6 cellular contexts compared by ENCODE assay signal in the genomic region with DNA sequence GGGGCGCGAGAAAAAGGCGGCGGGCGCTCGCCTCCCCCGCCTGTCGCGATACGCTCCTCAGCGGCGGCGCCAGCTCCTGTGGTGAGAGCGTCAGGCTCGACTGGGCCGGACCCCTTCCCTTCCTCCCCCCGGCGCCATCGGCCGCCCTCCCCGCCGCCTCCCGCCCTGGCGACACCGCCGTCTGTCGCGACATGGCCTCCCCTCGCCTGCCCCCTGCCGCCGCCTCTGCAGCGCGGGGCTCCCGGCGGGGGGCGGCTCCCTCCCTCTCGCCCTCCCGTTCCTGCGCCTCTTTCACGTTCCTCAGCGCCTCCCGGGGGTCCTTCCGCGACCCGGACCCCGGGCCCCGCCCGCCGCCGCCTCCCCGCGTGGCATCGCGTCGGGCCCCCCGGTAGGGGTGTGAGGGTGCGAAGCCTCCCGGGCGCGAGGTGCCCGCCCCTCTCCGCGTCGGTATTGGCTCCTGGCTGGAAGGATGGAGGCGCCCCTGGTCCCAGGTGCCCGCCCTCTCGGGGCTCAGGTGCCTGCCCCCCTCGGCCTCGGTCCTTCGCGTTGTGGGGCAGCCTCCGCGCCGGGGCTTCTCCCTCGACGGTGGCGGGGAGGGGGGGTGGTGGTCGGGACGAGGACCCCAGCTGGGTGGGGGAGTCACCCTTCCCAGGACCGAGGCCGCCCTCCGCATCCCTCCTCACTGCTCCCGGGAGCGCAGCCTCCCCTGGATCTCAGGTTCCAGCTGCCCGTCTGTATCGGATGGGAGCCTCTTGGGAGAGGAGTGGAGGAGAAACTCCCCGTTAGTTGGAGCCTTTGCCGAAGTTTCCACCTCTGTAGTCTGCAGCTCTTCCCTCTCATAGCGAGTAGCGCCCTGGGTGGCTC. TPM values are rescaled to one million over a fixed set of nuclear protein-coding genes. Genes with fewer than 3 reads are reported as not detected.
DNase-seq lines count a peak whose midpoint lies in the region; ATAC-seq and TF ChIP-seq lines count a peak whose summit lies in the region.

No MANE protein-coding gene starts in this region.

- no peaks in the 10 kb centered on the region for H3K9me3 Mint-ChIP-seq in activated CD4-positive, alpha-beta T cell treated with anti-CD3 and anti-CD28 coated beads for 36 hours (ENCODE audit: low read depth)

- H3K27ac ChIP-seq in mammary epithelial cell (ENCODE audit: insufficient read depth, low read depth, low read length): peak overlapping the region; percentile 59

- DNase-seq in activated CD4-positive, alpha-beta T cell treated with anti-CD3 and anti-CD28 coated beads for 36 hours: peak; percentile 50
- DNase-seq in activated CD4-positive, alpha-beta T cell treated with anti-CD3 and anti-CD28 coated beads for 4 hours: no peak
- DNase-seq in mammary epithelial cell: no peak
- DNase-seq in cortex of kidney (lab: John Stamatoyannopoulos, UW): no peak

- H2AFZ ChIP-seq in mammary epithelial cell (ENCODE audit: low read depth, low read length) (peak overlapping the region; percentile 70), neuron (ENCODE audit: low read depth, low read length) (no peak overlapping the region)

- peaks cover 46% of the 10 kb centered on the region for H3K4me1 Mint-ChIP-seq in activated CD4-positive, alpha-beta T cell treated with anti-CD3 and anti-CD28 coated beads for 36 hours

- WGBS in mammary epithelial cell (ENCODE audit: low coverage, missing lambda C conversion rate): 0% methylated on average over 4 of the region's 90 CpGs

- H3K4me3 ChIP-seq in mammary epithelial cell (replicated peaks in 1 of 3; ENCODE audit: insufficient read depth in 1 of 3, low read depth in 2 of 3, low read length in 3 of 3) (peak overlapping the region; percentile 67 to 86 (median 69)), neuron (ENCODE audit: low read length) (peak overlapping the region; percentile 63)

- peak overlapping the region; percentile 98 for H3K4me2 ChIP-seq in mammary epithelial cell (ENCODE audit: insufficient read depth, low read depth, low read length)

- peaks cover 53% of the 10 kb centered on the region for H3K79me2 ChIP-seq in mammary epithelial cell (ENCODE audit: insufficient read depth, low read length)

- H3K36me3 ChIP-seq in mammary epithelial cell (ENCODE audit: insufficient read depth, low read length): peaks cover 2% of the 10 kb centered on the region
- H3K36me3 ChIP-seq in neuron (ENCODE audit: insufficient read depth, low read length): peaks cover 40% of the 10 kb centered on the region

- no peak for ATAC-seq in activated CD4-positive, alpha-beta T cell treated with anti-CD3 and anti-CD28 coated beads for 36 hours
- no peak for ATAC-seq in GM19395 (IDR thresholded peaks at IDR 0.05; ENCODE audit: unreplicated experiment)

- dilution Hi-C loops in mammary epithelial cell (cut with HindIII; ENCODE audit: low sequenced_read_pairs): no loop called here

- CTCF ChIA-PET in activated CD4-positive, alpha-beta T cell treated with anti-CD3 and anti-CD28 coated beads for 36 hours (lab: Charles Lee): interaction anchor here (1.0 to 1.8 kb wide), 4 partner anchors 14 to 127 kb away, joined by 3 to 8 read pairs (median 3); a partner anchor contains a TSS
- CTCF ChIA-PET in mammary epithelial cell (lab: Charles Lee; ENCODE audit: low non-redundant PET): no interaction called here

- in situ Hi-C loops in mammary epithelial cell (cut with MboI; ENCODE audit: low sequenced_read_pairs in 2 of 2): no loop called here

- H4K20me1 ChIP-seq in mammary epithelial cell (ENCODE audit: insufficient read depth, low read length): no peaks in the 10 kb centered on the region

- POLR2A ChIA-PET in activated CD4-positive, alpha-beta T cell treated with anti-CD3 and anti-CD28 coated beads for 36 hours (lab: Charles Lee): interaction anchor here (0.6 to 3.0 kb wide), 7 partner anchors 21 to 239 kb away, joined by 3 to 35 read pairs (median 3); a partner anchor contains a TSS

- intact Hi-C loops in activated CD4-positive, alpha-beta T cell treated with anti-CD3 and anti-CD28 coated beads for 36 hours (cut with DNase I, micrococcal nuclease): loop anchor here (1.0 to 2.0 kb wide), 14 partner anchors 21 to 1467 kb away; a partner anchor contains a TSS
- intact Hi-C loops in mammary epithelial cell (cut with micrococcal nuclease): loop anchor here (1.0 kb wide), 3 partner anchors 21 to 51 kb away; a partner anchor contains a TSS

- H3K4me3 Mint-ChIP-seq in activated CD4-positive, alpha-beta T cell treated with anti-CD3 and anti-CD28 coated beads for 36 hours: peak overlapping the region; percentile 83

- H3K4me1 ChIP-seq in mammary epithelial cell (ENCODE audit: insufficient read depth, low read length) (peaks cover 18% of the 10 kb centered on the region), neuron (ENCODE audit: insufficient read depth, low read length) (peaks cover 22% of the 10 kb centered on the region)

- H3K27me3 ChIP-seq in mammary epithelial cell (ENCODE audit: insufficient read depth, low read length) (no peaks in the 10 kb centered on the region), neuron (ENCODE audit: insufficient read depth, low read length) (no peaks in the 10 kb centered on the region)

- peak overlapping the region; percentile 65 for H3K9ac ChIP-seq in mammary epithelial cell (ENCODE audit: insufficient read depth, low read length)

- peak in 1 of 2 donors; percentile 35 for TF ChIP-seq CTCF in mammary epithelial cell (conservative IDR thresholded peaks at IDR 0.05 in 1 of 2, IDR thresholded peaks at IDR 0.05 in 1 of 2; ENCODE audit: extremely low read depth in 1 of 2, insufficient read depth in 1 of 2, low read depth in 1 of 2, low read length in 2 of 2)

- H3K27ac Mint-ChIP-seq in activated CD4-positive, alpha-beta T cell treated with anti-CD3 and anti-CD28 coated beads for 36 hours: peak overlapping the region; percentile 91

- TSS peak; percentile 18 for BruUV-seq in mammary epithelial cell (replicated peaks; lab: Mats Ljungman, UMichigan)

- peaks cover 18% of the 10 kb centered on the region for H3K36me3 Mint-ChIP-seq in activated CD4-positive, alpha-beta T cell treated with anti-CD3 and anti-CD28 coated beads for 36 hours (ENCODE audit: low read depth)

- H3K9me3 ChIP-seq in mammary epithelial cell (replicated peaks; ENCODE audit: insufficient read depth, low read length) (no peaks in the 10 kb centered on the region), neuron (ENCODE audit: low read length) (no peaks in the 10 kb centered on the region)

- H3K27me3 Mint-ChIP-seq in activated CD4-positive, alpha-beta T cell treated with anti-CD3 and anti-CD28 coated beads for 36 hours: no peaks in the 10 kb centered on the region

RNA-seq across cellular contexts. Expression of a gene that starts 0.6 kb away (rescaled TPM):
- 10 to 100 TPM; 61.0 to 93.8 TPM for total RNA-seq in activated CD4-positive, alpha-beta T cell treated with anti-CD3 and anti-CD28 coated beads for 36 hours
- 10 to 100 TPM in 1 of 2 donors, 1 to 10 TPM in 1; 4.3 to 54.1 TPM for total RNA-seq in mammary epithelial cell
- 10.5 TPM for polyA plus RNA-seq in mammary epithelial cell
- polyA minus RNA-seq in mammary epithelial cell: 33.2 TPM

RNA-seq across cellular contexts. Expression of a gene that starts 21.4 kb away (rescaled TPM):
- 1 to 10 TPM; 3.5 to 3.6 TPM for total RNA-seq in activated CD4-positive, alpha-beta T cell treated with anti-CD3 and anti-CD28 coated beads for 36 hours
- 1 to 10 TPM; 2.3 to 5.9 TPM for total RNA-seq in mammary epithelial cell
- polyA plus RNA-seq in mammary epithelial cell: 3.4 TPM
- polyA minus RNA-seq in mammary epithelial cell: 0.93 TPM

RNA-seq across cellular contexts. Expression of a gene that starts 22.6 kb away (rescaled TPM):
- 100 to 1,000 TPM in 1 of 2 experiments, 10 to 100 TPM in 1; 85.5 to 115 TPM for total RNA-seq in activated CD4-positive, alpha-beta T cell treated with anti-CD3 and anti-CD28 coated beads for 36 hours
- total RNA-seq in mammary epithelial cell: 10 to 100 TPM; 34.2 to 56.4 TPM
- polyA plus RNA-seq in mammary epithelial cell: 52.3 TPM
- 127 TPM for polyA minus RNA-seq in mammary epithelial cell

RNA-seq across cellular contexts. Expression of a gene that starts 22.7 kb away (rescaled TPM):
- total RNA-seq in activated CD4-positive, alpha-beta T cell treated with anti-CD3 and anti-CD28 coated beads for 36 hours: 10 to 100 TPM; 28.5 to 39.3 TPM
- 10 to 100 TPM in 1 of 2 donors, 1 to 10 TPM in 1; 9.3 to 23.2 TPM for total RNA-seq in mammary epithelial cell
- polyA plus RNA-seq in mammary epithelial cell: 12.6 TPM
- polyA minus RNA-seq in mammary epithelial cell: not detected

RNA-seq across cellular contexts. Expression of a gene that starts 34.8 kb away (rescaled TPM):
- total RNA-seq in activated CD4-positive, alpha-beta T cell treated with anti-CD3 and anti-CD28 coated beads for 36 hours: under 1 TPM; 0.39 to 0.55 TPM
- total RNA-seq in mammary epithelial cell: 10 to 100 TPM; 21.0 to 41.0 TPM
- 5.3 TPM for polyA plus RNA-seq in mammary epithelial cell
- 2.2 TPM for polyA minus RNA-seq in mammary epithelial cell
